Comparison of ENCODE assay signal across 8 cellular contexts in the genomic region with DNA sequence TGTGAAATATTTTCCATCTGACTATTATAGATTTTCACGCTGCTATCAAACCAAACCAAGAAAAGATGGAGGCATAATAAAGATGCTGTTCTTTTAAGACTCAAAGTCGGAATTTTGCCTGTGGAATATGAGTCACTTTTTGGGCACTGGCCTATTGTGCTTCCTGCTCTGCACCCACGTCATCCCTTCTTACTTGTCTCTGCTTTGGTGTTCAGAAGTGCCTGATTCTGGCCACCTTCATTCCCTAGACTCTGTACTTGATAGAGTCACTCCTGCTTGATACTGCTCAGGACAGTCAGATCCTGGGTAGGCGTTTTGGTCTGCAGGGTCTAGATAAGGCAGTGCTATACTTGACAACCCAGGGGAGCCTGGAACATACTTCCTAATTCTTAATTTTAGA. TPM values are rescaled to one million over a fixed set of nuclear protein-coding genes. Genes with fewer than 3 reads are reported as not detected.
DNase-seq lines count a peak whose midpoint lies in the region; ATAC-seq and TF ChIP-seq lines count a peak whose summit lies in the region.

No MANE protein-coding gene starts in this region.

- H3K27ac Mint-ChIP-seq in activated naive CD8-positive, alpha-beta T cell treated with anti-CD3 and anti-CD28 coated beads for 36 hours = no peak overlapping the region
- H3K27ac Mint-ChIP-seq in activated naive CD8-positive, alpha-beta T cell treated with anti-CD3 and anti-CD28 coated beads, Interleukin-2, amount 50 U/mL, for 24 hours = no peak overlapping the region
- no peak overlapping the region for H3K27ac Mint-ChIP-seq in H9

- H3K9me3 ChIP-seq in H9 (ENCODE audit: control insufficient read depth, low read depth, low read length) = no peaks in the 10 kb centered on the region

- H3K4ac ChIP-seq in H9 (ENCODE audit: low read depth, low read length) = no peak overlapping the region

- H3T11ph ChIP-seq in H9 (ENCODE audit: low read length) = no peak overlapping the region

- no peak overlapping the region for H3K18ac ChIP-seq in H9 (ENCODE audit: insufficient read length, low read depth, low read length)

- H2BK15ac ChIP-seq in H9 (ENCODE audit: low read depth, low read length) = no peak overlapping the region

- H2BK20ac ChIP-seq in H9 (ENCODE audit: low read depth, low read length, poor library complexity, severe bottlenecking) = no peak overlapping the region

- H3K36me3 Mint-ChIP-seq in activated naive CD8-positive, alpha-beta T cell treated with anti-CD3 and anti-CD28 coated beads for 36 hours = no peaks in the 10 kb centered on the region
- H3K36me3 Mint-ChIP-seq in activated naive CD8-positive, alpha-beta T cell treated with anti-CD3 and anti-CD28 coated beads, Interleukin-2, amount 50 U/mL, for 24 hours (ENCODE audit: low read depth) = no peaks in the 10 kb centered on the region
- H3K36me3 Mint-ChIP-seq in H9 (ENCODE audit: insufficient read depth in 1 of 3, low read depth in 3 of 3) = no peaks in the 10 kb centered on the region; a peak in 1 of 7 replicates

- H3K27ac ChIP-seq in H9 (ENCODE audit: insufficient read length, low read depth, low read length) = no peak overlapping the region

- H4K91ac ChIP-seq in H9 (ENCODE audit: insufficient read length, low read depth, low read length) = no peak overlapping the region

- no peak for TF ChIP-seq CTCF in H9 (conservative IDR thresholded peaks at IDR 0.05)

- no peak for ATAC-seq in activated naive CD8-positive, alpha-beta T cell treated with anti-CD3 and anti-CD28 coated beads, Interleukin-2, amount 50 U/mL, for 24 hours
- peak; percentile 52 for ATAC-seq in SK-N-SH treated with all-trans-retinoic acid at 6 μM for 48 hours

- H3K27me3 ChIP-seq in H9 (ENCODE audit: insufficient read depth, low read length) = peaks cover 9% of the 10 kb centered on the region

- no peaks in the 10 kb centered on the region for H3K79me2 ChIP-seq in H9 (ENCODE audit: insufficient read depth, low read length)

- H3K9me3 Mint-ChIP-seq in activated naive CD8-positive, alpha-beta T cell treated with anti-CD3 and anti-CD28 coated beads for 36 hours = no peaks in the 10 kb centered on the region
- no peaks in the 10 kb centered on the region for H3K9me3 Mint-ChIP-seq in activated naive CD8-positive, alpha-beta T cell treated with anti-CD3 and anti-CD28 coated beads, Interleukin-2, amount 50 U/mL, for 24 hours
- no peaks in the 10 kb centered on the region; a peak in 2 of 5 replicates for H3K9me3 Mint-ChIP-seq in H9

- no peaks in the 10 kb centered on the region for H3K23me2 ChIP-seq in H9 (ENCODE audit: insufficient read length, low read depth, low read length, poor library complexity, severe bottlenecking)

- H2BK5ac ChIP-seq in H9 (ENCODE audit: insufficient read length, low read length) = no peak overlapping the region

- H4K20me1 ChIP-seq in H9 (ENCODE audit: control insufficient read depth, insufficient read depth, insufficient read length) = no peaks in the 10 kb centered on the region

- H2AFZ ChIP-seq in H9 (ENCODE audit: low read length) = no peak overlapping the region

- no peak overlapping the region for H3K9ac ChIP-seq in H9 (ENCODE audit: extremely low read depth, insufficient read length, low read length)

- peak overlapping the region; percentile 11 for H3K4me3 Mint-ChIP-seq in activated naive CD8-positive, alpha-beta T cell treated with anti-CD3 and anti-CD28 coated beads for 36 hours
- no peak overlapping the region for H3K4me3 Mint-ChIP-seq in activated naive CD8-positive, alpha-beta T cell treated with anti-CD3 and anti-CD28 coated beads, Interleukin-2, amount 50 U/mL, for 24 hours
- no peak overlapping the region for H3K4me3 Mint-ChIP-seq in H9

- H4K5ac ChIP-seq in H9 (ENCODE audit: insufficient read length, low read depth, low read length) = no peak overlapping the region

- H3K23ac ChIP-seq in H9 (ENCODE audit: insufficient read length, low read depth, low read length) = no peak overlapping the region

- no peak overlapping the region for H3K14ac ChIP-seq in H9 (ENCODE audit: insufficient read depth, low read length)

- WGBS in H9 (ENCODE audit: extremely low coverage, insufficient read length, low lambda C conversion rate) = no CpG with 5 or more reads among the region's 4 CpGs

- no peak overlapping the region for H4K8ac ChIP-seq in H9 (replicated peaks; ENCODE audit: insufficient read length, low read depth, low read length)

- no peak overlapping the region for H2BK120ac ChIP-seq in H9 (ENCODE audit: low read depth, low read length, poor library complexity, severe bottlenecking)

- H2BK12ac ChIP-seq in H9 (ENCODE audit: insufficient read length, low read depth, low read length) = no peak overlapping the region

- H3K79me1 ChIP-seq in H9 (ENCODE audit: insufficient read depth, low read depth, low read length, poor library complexity, severe bottlenecking) = no peaks in the 10 kb centered on the region

- H3K4me1 Mint-ChIP-seq in activated naive CD8-positive, alpha-beta T cell treated with anti-CD3 and anti-CD28 coated beads for 36 hours = peaks cover 5% of the 10 kb centered on the region
- H3K4me1 Mint-ChIP-seq in activated naive CD8-positive, alpha-beta T cell treated with anti-CD3 and anti-CD28 coated beads, Interleukin-2, amount 50 U/mL, for 24 hours = peaks cover 14% of the 10 kb centered on the region
- peaks cover 10 to 11% of the 10 kb centered on the region in 2 experiments for H3K4me1 Mint-ChIP-seq in H9

- peaks cover 47% of the 10 kb centered on the region for H3K27me3 Mint-ChIP-seq in activated naive CD8-positive, alpha-beta T cell treated with anti-CD3 and anti-CD28 coated beads for 36 hours
- peaks cover 25% of the 10 kb centered on the region for H3K27me3 Mint-ChIP-seq in activated naive CD8-positive, alpha-beta T cell treated with anti-CD3 and anti-CD28 coated beads, Interleukin-2, amount 50 U/mL, for 24 hours
- H3K27me3 Mint-ChIP-seq in H9 (ENCODE audit: low read depth) = peaks cover 40% of the 10 kb centered on the region

- H3K56ac ChIP-seq in H9 (ENCODE audit: insufficient read length, low read depth, low read length) = no peak overlapping the region

- H2AK5ac ChIP-seq in H9 (ENCODE audit: insufficient read length, low read length) = no peak overlapping the region

- no peak for DNase-seq in activated naive CD8-positive, alpha-beta T cell treated with anti-CD3 and anti-CD28 coated beads for 36 hours
- DNase-seq in activated naive CD8-positive, alpha-beta T cell treated with anti-CD3 and anti-CD28 coated beads, Interleukin-2, amount 50 U/mL, for 24 hours = no peak
- DNase-seq in iris pigment epithelial cell (ENCODE audit: low read depth) (peak; percentile 90), ureter (ENCODE audit: low spot score) (peak; percentile 51), NCI-H1092 treated with DMSO at 0.1 percent for 48 hours (lab: John Stamatoyannopoulos, UW) (no peak), H9 (no peak)
- no peak for DNase-seq in stimulated activated CD4-positive, alpha-beta T cell treated with anti-CD3 and anti-CD28 coated beads, Interleukin-4, amount 100 ng/mL, for 4 hours

- no peak overlapping the region for H3K4me2 ChIP-seq in H9 (ENCODE audit: insufficient read depth, insufficient read length, low read length)

- H3K4me1 ChIP-seq in H9 (ENCODE audit: insufficient read depth, low read length) = no peaks in the 10 kb centered on the region

TF ChIP-seq in SK-N-SH treated with all-trans-retinoic acid at 6 μM for 48 hours, 23 proteins besides CTCF, POLR2A, EP300 and RAD21:
- TF ChIP-seq CSDC2 (CRISPR knock-in tag; IDR thresholded peaks at IDR 0.05) (no peak), TOX (CRISPR knock-in tag; IDR thresholded peaks at IDR 0.05; ENCODE audit: borderline replicate concordance) (no peak), ZC3H10 (CRISPR knock-in tag; IDR thresholded peaks at IDR 0.05) (no peak), ZNF565 (CRISPR knock-in tag; conservative IDR thresholded peaks at IDR 0.05; ENCODE audit: low read depth) (no peak), GLIS3 (CRISPR knock-in tag; IDR thresholded peaks at IDR 0.05) (no peak)

RNA-seq across cellular contexts. Expression of a gene that starts 1.9 kb away (rescaled TPM):
- under 1 TPM; 0.21 to 0.80 TPM for total RNA-seq in activated naive CD8-positive, alpha-beta T cell treated with anti-CD3 and anti-CD28 coated beads for 36 hours
- total RNA-seq in ureter = 12.7 TPM
- 0.11 and 0.17 TPM in 2 replicates for total RNA-seq in H9 (2021)

Comparison
In these comparisons a context has a peak if more than half of its experiments do, and no peak if none do; other contexts are left out.
1. DNase-seq: peak in iris pigment epithelial cell (single experiment) and ureter (single experiment); none in activated naive CD8-positive, alpha-beta T cell treated with anti-CD3 and anti-CD28 coated beads for 36 hours (single experiment), activated naive CD8-positive, alpha-beta T cell treated with anti-CD3 and anti-CD28 coated beads, Interleukin-2, amount 50 U/mL, for 24 hours (single experiment), stimulated activated CD4-positive, alpha-beta T cell treated with anti-CD3 and anti-CD28 coated beads, Interleukin-4, amount 100 ng/mL, for 4 hours (0 of 2), NCI-H1092 treated with DMSO at 0.1 percent for 48 hours (single experiment) and H9 (single experiment).